In genomic region chr10:73867871-73868631, GRCh38 we compare ENCODE assay signal across 15 cellular contexts. TPM values are rescaled to one million over a fixed set of nuclear protein-coding genes. Genes with fewer than 3 reads are reported as not detected.
A peak's percentile ranks its signal among the peaks of the same experiment; 100 is the strongest.
DNase-seq lines count a peak whose midpoint lies in the region; ATAC-seq and TF ChIP-seq lines count a peak whose summit lies in the region.
"Had no signal": no experiment of that assay in that cellular context is flagged by ENCODE, and none has a peak within 500 bp of the region (broad histone marks: within the 10 kb centered on the region; RNA-seq: fewer than 3 reads in every experiment).

No MANE protein-coding gene starts in this region.

- H2BK15ac ChIP-seq in neuronal stem cell (ENCODE audit: low read length): no peak overlapping the region

- no peak overlapping the region for H3K4me3 ChIP-seq in BLaER1 treated with 17β-estradiol and CSF1 and Interleukin-3, amounts not matched to agents 10 nM and 100 nM
- H3K4me3 ChIP-seq in Peyer's patch (no peak overlapping the region), esophagus (ENCODE audit: low read depth in 1 of 2, low read length in 2 of 2) (no peak overlapping the region), neuronal stem cell (ENCODE audit: low read length in 2 of 2) (no peak overlapping the region)
- H3K4me3 ChIP-seq: hepatocyte had no signal

- H4K8ac ChIP-seq in neuronal stem cell (ENCODE audit: low read depth, low read length): no peak overlapping the region

- no peak for DNase-seq in Peyer's patch
- no peak for DNase-seq in neuronal stem cell (ENCODE audit: low spot score)
- DNase-seq in SIG-M5 (lab: John Stamatoyannopoulos, UW): no peak
- DNase-seq in NCI-H2196 (lab: John Stamatoyannopoulos, UW; ENCODE audit: unreplicated experiment): no peak
- DNase-seq in Ammon's horn (ENCODE audit: low spot score): no peak
- DNase-seq: activated CD4-positive, alpha-beta T cell treated with anti-CD3 and anti-CD28 coated beads, Interleukin-2, amount 10 ng/mL, durations not matched to agents 24 days and 14 days; amniotic stem cell; BE2C; effector memory CD8-positive, alpha-beta T cell; NCI-H1436 had no signal

- H3K4me2 ChIP-seq in BLaER1 treated with 17β-estradiol and CSF1 and Interleukin-3, amounts not matched to agents 10 nM and 100 nM: peak overlapping the region; percentile 66 to 98 (median 92)
- no peak overlapping the region for H3K4me2 ChIP-seq in neuronal stem cell (ENCODE audit: insufficient read depth, low read length, poor library complexity, severe bottlenecking)
- H3K4me2 ChIP-seq: hepatocyte had no signal

- TF ChIP-seq CTCF in Peyer's patch (IDR thresholded peaks at IDR 0.05): no peak

- H3K9ac ChIP-seq in BLaER1 treated with 17β-estradiol and CSF1 and Interleukin-3, amounts not matched to agents 10 nM and 100 nM: peak overlapping the region; percentile 33 to 72 (median 63); a peak in 12 of 22 replicates
- peak overlapping the region; percentile 45 for H3K9ac ChIP-seq in neuronal stem cell (ENCODE audit: low read depth, low read length, poor library complexity)

- H3K14ac ChIP-seq in neuronal stem cell (ENCODE audit: low read length): no peak overlapping the region

- no peak overlapping the region for H2AK5ac ChIP-seq in neuronal stem cell (ENCODE audit: low read depth, low read length)

- no peak overlapping the region for H2AFZ ChIP-seq in neuronal stem cell (ENCODE audit: low read length)
- H2AFZ ChIP-seq: hepatocyte had no signal

- H3K18ac ChIP-seq in neuronal stem cell (ENCODE audit: low read length): no peak overlapping the region

- H3K79me1 ChIP-seq in neuronal stem cell (ENCODE audit: low read depth, low read length): peaks cover 14% of the 10 kb centered on the region

- no peak overlapping the region for H3K23ac ChIP-seq in neuronal stem cell (ENCODE audit: low read depth, low read length, poor library complexity)

- WGBS in esophagus, 2 donors: 82 to 83% methylated on average over 11 of the region's 11 CpGs
- WGBS in neuronal stem cell (ENCODE audit: extremely low coverage in 2 of 2, insufficient read length in 2 of 2, insufficient replicate concordance in 1 of 2), 2 donors: no CpG with 5 or more reads among the region's 11 CpGs

- H3K4ac ChIP-seq in neuronal stem cell (ENCODE audit: low read length): no peak overlapping the region

- no peak for ATAC-seq in GM18502 (IDR thresholded peaks at IDR 0.05; ENCODE audit: poor library complexity, unreplicated experiment)
- ATAC-seq: effector memory CD8-positive, alpha-beta T cell; SK-N-SH treated with all-trans-retinoic acid at 6 μM for 48 hours had no signal

- no peak overlapping the region for H2BK12ac ChIP-seq in neuronal stem cell (ENCODE audit: low read length)

- no peak overlapping the region for H4K91ac ChIP-seq in neuronal stem cell (ENCODE audit: low read depth, low read length, poor library complexity)

- no peaks in the 10 kb centered on the region for H3K27me3 ChIP-seq in BLaER1 treated with 17β-estradiol and CSF1 and Interleukin-3, amounts not matched to agents 10 nM and 100 nM
- no peaks in the 10 kb centered on the region for H3K27me3 ChIP-seq in Peyer's patch
- no peaks in the 10 kb centered on the region for H3K27me3 ChIP-seq in esophagus (ENCODE audit: control insufficient read depth in 1 of 2, insufficient read depth in 2 of 2, low read length in 2 of 2)
- H3K27me3 ChIP-seq in neuronal stem cell (ENCODE audit: control insufficient read depth in 3 of 3, insufficient read depth in 3 of 3, low read depth in 1 of 3, low read length in 3 of 3): no peaks in the 10 kb centered on the region
- H3K27me3 ChIP-seq: BE2C, hepatocyte had no signal

- peaks cover 6 to 26% (median 15%) of the 10 kb centered on the region in 11 experiments; a peak in 19 of 22 replicates for H4K20me1 ChIP-seq in BLaER1 treated with 17β-estradiol and CSF1 and Interleukin-3, amounts not matched to agents 10 nM and 100 nM

- H3K27ac ChIP-seq in BLaER1 treated with 17β-estradiol and CSF1 and Interleukin-3, amounts not matched to agents 10 nM and 100 nM: peak overlapping the region in 9 of 11 experiments; percentile 67 to 82 (median 79); a peak in 15 of 22 replicates
- H3K27ac ChIP-seq in Peyer's patch: peak overlapping the region in 3 of 4 donors; percentile 28 to 86 (median 65)
- peak overlapping the region; percentile 49 to 56 for H3K27ac ChIP-seq in esophagus (ENCODE audit: low read depth in 2 of 2, low read length in 1 of 2)
- no peak overlapping the region for H3K27ac ChIP-seq in neuronal stem cell (replicated peaks; ENCODE audit: low read length)
- H3K27ac ChIP-seq: hepatocyte had no signal

- H3K9me3 ChIP-seq in BLaER1 treated with 17β-estradiol and CSF1 and Interleukin-3, amounts not matched to agents 10 nM and 100 nM (replicated peaks in 1 of 11): no peaks in the 10 kb centered on the region
- H3K9me3 ChIP-seq in Peyer's patch (no peaks in the 10 kb centered on the region), esophagus (ENCODE audit: control insufficient read depth in 2 of 2, insufficient read depth in 1 of 2, low read depth in 1 of 2, low read length in 1 of 2) (no peaks in the 10 kb centered on the region), neuronal stem cell (replicated peaks in 1 of 2; ENCODE audit: control insufficient read depth in 2 of 2, insufficient read depth in 1 of 2, low read depth in 1 of 2, low read length in 2 of 2) (peaks cover 0 to 1% of the 10 kb centered on the region in 2 donors)
- H3K9me3 ChIP-seq: BE2C had no signal

- TF ChIP-seq POLR2A in Peyer's patch (IDR thresholded peaks at IDR 0.05): no peak

- no peak overlapping the region for H2BK5ac ChIP-seq in neuronal stem cell (ENCODE audit: low read length)

- peaks cover 20 to 62% (median 42%) of the 10 kb centered on the region in 11 experiments; a peak in 21 of 22 replicates for H3K36me3 ChIP-seq in BLaER1 treated with 17β-estradiol and CSF1 and Interleukin-3, amounts not matched to agents 10 nM and 100 nM
- H3K36me3 ChIP-seq in Peyer's patch: peaks cover 0 to 63% (median 0%) of the 10 kb centered on the region in 3 donors
- peaks cover 14 to 47% of the 10 kb centered on the region in 2 donors for H3K36me3 ChIP-seq in esophagus (ENCODE audit: control insufficient read depth in 2 of 2, insufficient read depth in 2 of 2, low read length in 1 of 2)
- peaks cover 24 to 62% of the 10 kb centered on the region in 2 donors for H3K36me3 ChIP-seq in neuronal stem cell (replicated peaks in 1 of 2; ENCODE audit: control insufficient read depth in 2 of 2, insufficient read depth in 2 of 2, low read length in 2 of 2)

- H2BK120ac ChIP-seq in neuronal stem cell (ENCODE audit: low read depth, low read length): no peak overlapping the region

- peaks cover 59 to 84% (median 72%) of the 10 kb centered on the region in 10 experiments for H3K4me1 ChIP-seq in BLaER1 treated with 17β-estradiol and CSF1 and Interleukin-3, amounts not matched to agents 10 nM and 100 nM
- peaks cover 0 to 87% (median 26%) of the 10 kb centered on the region in 4 donors for H3K4me1 ChIP-seq in Peyer's patch
- H3K4me1 ChIP-seq in esophagus (ENCODE audit: control insufficient read depth in 2 of 2, insufficient read depth in 2 of 2, low read length in 1 of 2): peaks cover 2 to 28% of the 10 kb centered on the region in 2 donors
- H3K4me1 ChIP-seq in neuronal stem cell (ENCODE audit: control insufficient read depth in 2 of 2, insufficient read depth in 1 of 2, low read depth in 1 of 2, low read length in 2 of 2): peaks cover 0 to 4% of the 10 kb centered on the region in 2 donors

RNA-seq across cellular contexts. Expression of gene CAMK2G, which starts 6.3 kb away (rescaled TPM):
- total RNA-seq in Peyer's patch: 100 to 1,000 TPM in 3 of 4 donors, 10 to 100 TPM in 1; 34.7 to 159 (median 110) TPM
- polyA plus RNA-seq in esophagus: 10 to 100 TPM; 16.1 to 25.3 TPM
- 30.5 TPM for polyA plus RNA-seq in neuronal stem cell (2013, experiment 1 of 2)
- polyA plus RNA-seq in neuronal stem cell (2013, experiment 2 of 2): 31.7 TPM

RNA-seq across cellular contexts. Expression of gene PLAU, which starts 42.9 kb away (rescaled TPM):
- 1 to 10 TPM in 3 of 4 donors, under 1 TPM in 1; 0.53 to 6.6 (median 2.7) TPM for total RNA-seq in Peyer's patch
- 10 to 100 TPM in 1 of 2 donors, 1 to 10 TPM in 1; 7.0 to 13.7 TPM for polyA plus RNA-seq in esophagus
- 8.0 TPM for polyA plus RNA-seq in neuronal stem cell (2013, experiment 1 of 2)
- 7.7 TPM for polyA plus RNA-seq in neuronal stem cell (2013, experiment 2 of 2)

RNA-seq across cellular contexts. Expression of gene NDST2, which starts 56.7 kb away (rescaled TPM):
- 10 to 100 TPM; 16.5 to 39.1 (median 27.7) TPM for total RNA-seq in Peyer's patch
- polyA plus RNA-seq in esophagus: 10 to 100 TPM; 13.5 to 14.9 TPM
- 14.3 TPM for polyA plus RNA-seq in neuronal stem cell (2013, experiment 1 of 2)
- polyA plus RNA-seq in neuronal stem cell (2013, experiment 2 of 2): 14.9 TPM
